28 cellular contexts compared by ENCODE assay signal in genomic region chr2:170339324-170339723, GRCh38.
DNase-seq lines count a peak whose midpoint lies in the region; ATAC-seq and TF ChIP-seq lines count a peak whose summit lies in the region.
"Had no signal": no experiment of that assay in that cellular context is flagged by ENCODE, and none has a peak within 500 bp of the region (broad histone marks: within the 10 kb centered on the region; RNA-seq: fewer than 3 reads in every experiment).

No MANE protein-coding gene starts in this region.

- WGBS in neuronal stem cell (ENCODE audit: extremely low coverage in 2 of 2, insufficient read length in 2 of 2, insufficient replicate concordance in 1 of 2), 2 donors: no CpG with 5 or more reads among the region's 7 CpGs

- H2BK12ac ChIP-seq in neuronal stem cell (ENCODE audit: low read length): no peak overlapping the region

- H3K4me2 ChIP-seq in neuronal stem cell (ENCODE audit: insufficient read depth, low read length, poor library complexity, severe bottlenecking): no peak overlapping the region

- H3K4me1 ChIP-seq in HUES48 (ENCODE audit: control insufficient read depth, insufficient read depth, low read length) (peaks cover 37% of the 10 kb centered on the region), neuronal stem cell (ENCODE audit: control insufficient read depth in 2 of 2, insufficient read depth in 1 of 2, low read depth in 1 of 2, low read length in 2 of 2) (peaks cover 4 to 7% of the 10 kb centered on the region in 2 donors), right atrium auricular region (no peaks in the 10 kb centered on the region)
- H3K4me1 ChIP-seq: sigmoid colon, uterus had no signal

- peak; percentile 57 for ATAC-seq in WTC11
- no peak for ATAC-seq in GM21619 (IDR thresholded peaks at IDR 0.05; ENCODE audit: unreplicated experiment)
- no peak for ATAC-seq in CD4-positive, alpha-beta T cell (ENCODE audit: poor library complexity)
- ATAC-seq: effector memory CD8-positive, alpha-beta T cell; left cardiac atrium; stimulated activated memory B cell treated with anti-CD40 and anti-IgM and Interleukin-4, amounts not matched to agents 10 μg/mL and 1 μg/mL and 100 μg/mL, for 72 hours had no signal

- no peak overlapping the region for H2AK5ac ChIP-seq in neuronal stem cell (ENCODE audit: low read depth, low read length)

- H3K27me3 ChIP-seq in HUES48 (ENCODE audit: control insufficient read depth, insufficient read depth, low read length) (no peaks in the 10 kb centered on the region), neuronal stem cell (ENCODE audit: control insufficient read depth in 3 of 3, insufficient read depth in 3 of 3, low read depth in 1 of 3, low read length in 3 of 3) (no peaks in the 10 kb centered on the region), right atrium auricular region (no peaks in the 10 kb centered on the region)
- no peaks in the 10 kb centered on the region for H3K27me3 ChIP-seq in CD4-positive, alpha-beta T cell (ENCODE audit: control insufficient read depth, insufficient read depth, low read length)
- H3K27me3 ChIP-seq: cardiac muscle cell, sigmoid colon, uterus had no signal

- H3K79me1 ChIP-seq in neuronal stem cell (ENCODE audit: low read depth, low read length): no peaks in the 10 kb centered on the region

- H3K27ac ChIP-seq in HUES48 (ENCODE audit: low read depth, low read length) (no peak overlapping the region), neuronal stem cell (replicated peaks; ENCODE audit: low read length) (peak overlapping the region; percentile 33), right atrium auricular region (no peak overlapping the region)
- no peak overlapping the region for H3K27ac ChIP-seq in CD4-positive, alpha-beta T cell (ENCODE audit: low read depth, low read length)
- H3K27ac ChIP-seq: cardiac muscle cell, GM23248, RWPE1, sigmoid colon, SK-N-MC, uterus had no signal

- CTCF ChIA-PET in WTC11 (lab: Charles Lee): interaction anchor here (1.0 to 1.4 kb wide), 4 partner anchors 11 to 506 kb away, joined by 3 to 5 read pairs (median 4); no protein-coding TSS in a partner anchor
- CTCF ChIA-PET in CD4-positive, alpha-beta T cell (lab: Charles Lee): no interaction called here

- H3K14ac ChIP-seq in neuronal stem cell (ENCODE audit: low read length): no peak overlapping the region

- no peak overlapping the region for H3K4ac ChIP-seq in neuronal stem cell (ENCODE audit: low read length)

- H3K9ac ChIP-seq in HUES48 (ENCODE audit: low read depth, low read length) (no peak overlapping the region), neuronal stem cell (ENCODE audit: low read depth, low read length, poor library complexity) (no peak overlapping the region)
- H3K9ac ChIP-seq: GM23248 had no signal

- POLR2A ChIA-PET in WTC11 (lab: Charles Lee): no interaction called here
- POLR2A ChIA-PET in CD4-positive, alpha-beta T cell (lab: Charles Lee): interaction anchor here (0.6 kb wide), 1 partner anchor 28 kb away, joined by 3 read pairs; no protein-coding TSS in a partner anchor

- H3K4me3 ChIP-seq in HUES48 (ENCODE audit: low read depth, low read length) (peak overlapping the region; percentile 27; the same call in 1 of the 2 replicates), neuronal stem cell (ENCODE audit: low read length in 2 of 2) (no peak overlapping the region), right atrium auricular region (no peak overlapping the region)
- H3K4me3 ChIP-seq: cardiac muscle cell, GM23248, sigmoid colon, SK-N-MC, uterus had no signal

- H3K36me3 Mint-ChIP-seq in WTC11: no peaks in the 10 kb centered on the region
- H3K36me3 Mint-ChIP-seq in CD4-positive, alpha-beta T cell (ENCODE audit: low read depth): no peaks in the 10 kb centered on the region
- H3K36me3 Mint-ChIP-seq: activated naive CD8-positive, alpha-beta T cell; CD14-positive monocyte; stimulated activated memory B cell treated with anti-CD40 and anti-IgM and Interleukin-4, amounts not matched to agents 10 μg/mL and 1 μg/mL and 100 μg/mL, for 72 hours had no signal

- no peak overlapping the region for H2BK5ac ChIP-seq in neuronal stem cell (ENCODE audit: low read length)

- H4K91ac ChIP-seq in neuronal stem cell (ENCODE audit: low read depth, low read length, poor library complexity): no peak overlapping the region

- H3K18ac ChIP-seq in neuronal stem cell (ENCODE audit: low read length): no peak overlapping the region

- H2BK15ac ChIP-seq in neuronal stem cell (ENCODE audit: low read length): no peak overlapping the region

- H3K36me3 ChIP-seq in HUES48 (ENCODE audit: control insufficient read depth, insufficient read depth, low read length): no peaks in the 10 kb centered on the region
- H3K36me3 ChIP-seq in neuronal stem cell (replicated peaks in 1 of 2; ENCODE audit: control insufficient read depth in 2 of 2, insufficient read depth in 2 of 2, low read length in 2 of 2): no peaks in the 10 kb centered on the region
- H3K36me3 ChIP-seq in right atrium auricular region: no peaks in the 10 kb centered on the region
- H3K36me3 ChIP-seq: cardiac muscle cell, sigmoid colon, uterus had no signal

- no peak overlapping the region; the same call in 1 of the 2 replicates for H3K27ac Mint-ChIP-seq in WTC11
- H3K27ac Mint-ChIP-seq in CD4-positive, alpha-beta T cell: no peak overlapping the region
- H3K27ac Mint-ChIP-seq: activated naive CD8-positive, alpha-beta T cell; CD14-positive monocyte; effector memory CD8-positive, alpha-beta T cell; progenitor cell of endocrine pancreas; stimulated activated memory B cell treated with anti-CD40 and anti-IgM and Interleukin-4, amounts not matched to agents 10 μg/mL and 1 μg/mL and 100 μg/mL, for 72 hours; T-helper 1 cell treated with Interleukin-12 subunit alpha and Interleukin-12 subunit beta and Interleukin-4 antibody, amounts not matched to agents 30 μg/mL and 1 μg/mL, for 36 hours had no signal

- no peaks in the 10 kb centered on the region for H3K9me3 ChIP-seq in HUES48 (ENCODE audit: control insufficient read depth, insufficient read depth, low read length)
- peaks cover 0 to 2% of the 10 kb centered on the region in 2 donors for H3K9me3 ChIP-seq in neuronal stem cell (replicated peaks in 1 of 2; ENCODE audit: control insufficient read depth in 2 of 2, insufficient read depth in 1 of 2, low read depth in 1 of 2, low read length in 2 of 2)
- H3K9me3 ChIP-seq in right atrium auricular region: no peaks in the 10 kb centered on the region
- no peaks in the 10 kb centered on the region for H3K9me3 ChIP-seq in CD4-positive, alpha-beta T cell (ENCODE audit: control insufficient read depth, low read length)
- H3K9me3 ChIP-seq: sigmoid colon, uterus had no signal

- intact Hi-C loops in CD4-positive, alpha-beta T cell (cut with DNase I, micrococcal nuclease): no loop called here

- no peak overlapping the region for H3K23ac ChIP-seq in neuronal stem cell (ENCODE audit: low read depth, low read length, poor library complexity)

- DNase-seq in NCI-H510A (lab: John Stamatoyannopoulos, UW) (peak; percentile 72), WTC11 (ENCODE audit: low spot score) (no peak), neuronal stem cell (ENCODE audit: low spot score) (no peak), right atrium auricular region (ENCODE audit: low spot score) (no peak)
- DNase-seq in CD4-positive, alpha-beta T cell: no peak
- DNase-seq: activated CD8-positive, alpha-beta memory T cell treated with anti-CD3 and anti-CD28 coated beads for 24 hours; activated effector memory CD4-positive, alpha-beta T cell treated with Interleukin-2 at 50 U/mL for 16 hours; aorta; cortex of kidney; effector memory CD8-positive, alpha-beta T cell; GM23248; head of caudate nucleus; left cardiac atrium; mammary epithelial cell; NCI-H1930; sigmoid colon; stimulated activated CD4-positive, alpha-beta T cell treated with anti-CD3 and anti-CD28 coated beads, Interleukin-4, amount 100 ng/mL, for 4 hours; uterus had no signal

- H2BK120ac ChIP-seq in neuronal stem cell (ENCODE audit: low read depth, low read length): no peak overlapping the region

- peak overlapping the region; percentile 11 for H2AFZ ChIP-seq in neuronal stem cell (ENCODE audit: low read length)
- H2AFZ ChIP-seq: GM23248 had no signal

- H3K4me1 Mint-ChIP-seq in WTC11: peaks cover 47% of the 10 kb centered on the region
- H3K4me1 Mint-ChIP-seq in CD4-positive, alpha-beta T cell (ENCODE audit: low read depth): peaks cover 13% of the 10 kb centered on the region
- H3K4me1 Mint-ChIP-seq: CD14-positive monocyte; stimulated activated memory B cell treated with anti-CD40 and anti-IgM and Interleukin-4, amounts not matched to agents 10 μg/mL and 1 μg/mL and 100 μg/mL, for 72 hours had no signal

- no peak overlapping the region for H4K8ac ChIP-seq in neuronal stem cell (ENCODE audit: low read depth, low read length)

- H3K27me3 Mint-ChIP-seq in WTC11 (ENCODE audit: low read depth): no peaks in the 10 kb centered on the region
- peaks cover 8% of the 10 kb centered on the region for H3K27me3 Mint-ChIP-seq in CD4-positive, alpha-beta T cell
- H3K27me3 Mint-ChIP-seq: stimulated activated memory B cell treated with anti-CD40 and anti-IgM and Interleukin-4, amounts not matched to agents 10 μg/mL and 1 μg/mL and 100 μg/mL, for 72 hours had no signal

- no peak for TF ChIP-seq CTCF in WTC11 (IDR thresholded peaks at IDR 0.05)
- no peak for TF ChIP-seq CTCF in right atrium auricular region (IDR thresholded peaks at IDR 0.05)
- no peak for TF ChIP-seq CTCF in CD4-positive, alpha-beta T cell (IDR thresholded peaks at IDR 0.05)

- H3K4me3 Mint-ChIP-seq in WTC11: peak overlapping the region; percentile 30; the same call in 1 of the 2 replicates
- H3K4me3 Mint-ChIP-seq in CD4-positive, alpha-beta T cell: no peak overlapping the region
- H3K4me3 Mint-ChIP-seq: activated naive CD8-positive, alpha-beta T cell; CD14-positive monocyte; effector memory CD8-positive, alpha-beta T cell; stimulated activated memory B cell treated with anti-CD40 and anti-IgM and Interleukin-4, amounts not matched to agents 10 μg/mL and 1 μg/mL and 100 μg/mL, for 72 hours; T-helper 1 cell treated with Interleukin-12 subunit alpha and Interleukin-12 subunit beta and Interleukin-4 antibody, amounts not matched to agents 30 μg/mL and 1 μg/mL, for 36 hours had no signal

- H3K9me3 Mint-ChIP-seq in WTC11: no peaks in the 10 kb centered on the region
- no peaks in the 10 kb centered on the region for H3K9me3 Mint-ChIP-seq in CD4-positive, alpha-beta T cell
- H3K9me3 Mint-ChIP-seq: CD14-positive monocyte; effector memory CD8-positive, alpha-beta T cell; stimulated activated memory B cell treated with anti-CD40 and anti-IgM and Interleukin-4, amounts not matched to agents 10 μg/mL and 1 μg/mL and 100 μg/mL, for 72 hours; T-helper 1 cell treated with Interleukin-12 subunit alpha and Interleukin-12 subunit beta and Interleukin-4 antibody, amounts not matched to agents 30 μg/mL and 1 μg/mL, for 36 hours had no signal

TF ChIP-seq in WTC11, 78 proteins besides CTCF, POLR2A, EP300 and RAD21 (continues in another document):
- TF ChIP-seq MXD4 (CRISPR knock-in tag; IDR thresholded peaks at IDR 0.05; ENCODE audit: borderline replicate concordance): no peak
